21 cellular contexts compared by ENCODE assay signal in genomic region chr10:13091816-13092215, GRCh38. TPM values are rescaled to one million over a fixed set of nuclear protein-coding genes. Genes with fewer than 3 reads are reported as not detected.
DNase-seq lines count a peak whose midpoint lies in the region; ATAC-seq and TF ChIP-seq lines count a peak whose summit lies in the region.
"Had no signal": no experiment of that assay in that cellular context is flagged by ENCODE, and none has a peak within 500 bp of the region (broad histone marks: within the 10 kb centered on the region; RNA-seq: fewer than 3 reads in every experiment).

No MANE protein-coding gene starts in this region.

- H3K36me3 ChIP-seq in left ventricle myocardium inferior (no peaks in the 10 kb centered on the region), right lobe of liver (no peaks in the 10 kb centered on the region), testis (ENCODE audit: low read depth, missing control alignments) (no peaks in the 10 kb centered on the region)
- H3K36me3 ChIP-seq: BE2C, HAP-1 had no signal

- TF ChIP-seq POLR2A in right lobe of liver (IDR thresholded peaks at IDR 0.05) (no peak), testis (IDR thresholded peaks at IDR 0.05) (no peak)

- no peaks in the 10 kb centered on the region for H3K9me3 ChIP-seq in left ventricle myocardium inferior (replicated peaks)
- H3K9me3 ChIP-seq in right lobe of liver, result no peaks in the 10 kb centered on the region
- H3K9me3 ChIP-seq in testis, result no peaks in the 10 kb centered on the region
- H3K9me3 ChIP-seq: BE2C, Caco-2, HAP-1 had no signal

- H3K4me1 ChIP-seq in left ventricle myocardium inferior, result peaks cover 4% of the 10 kb centered on the region
- peaks cover 0 to 14% (median 3%) of the 10 kb centered on the region in 4 donors for H3K4me1 ChIP-seq in right lobe of liver
- H3K4me1 ChIP-seq in testis, result peaks cover 6% of the 10 kb centered on the region
- H3K4me1 ChIP-seq: BE2C, Caco-2, HAP-1 had no signal

- peak overlapping the region in 3 of 5 experiments; percentile 28 to 55 (median 33) for H3K27ac Mint-ChIP-seq in brain
- H3K27ac Mint-ChIP-seq: CD4-positive, CD25-positive, alpha-beta regulatory T cell had no signal

- H3K36me3 Mint-ChIP-seq in brain, result peaks cover 16% of the 10 kb centered on the region

- peaks cover 27% of the 10 kb centered on the region for H3K4me1 Mint-ChIP-seq in brain

- ATAC-seq in Right ventricle myocardium inferior, result no peak
- ATAC-seq in right lobe of liver, result peak; percentile 88 to 95 (median 90)
- ATAC-seq in GM19395 (IDR thresholded peaks at IDR 0.05; ENCODE audit: unreplicated experiment), result no peak
- no peak for ATAC-seq in HG02884 (IDR thresholded peaks at IDR 0.05; ENCODE audit: unreplicated experiment)
- ATAC-seq: Panc1 had no signal

- 14% methylated on average over 3 of the region's 3 CpGs for WGBS in right lobe of liver (ENCODE audit: insufficient coverage, low coverage, low lambda C conversion rate, missing lambda C conversion rate)
- 52 to 63% methylated on average over 3 of the region's 3 CpGs for WGBS in testis, 2 donors

- peaks cover 0 to 9% (median 4%) of the 10 kb centered on the region in 5 experiments for H3K9me3 Mint-ChIP-seq in brain

- no peaks in the 10 kb centered on the region for H3K27me3 ChIP-seq in left ventricle myocardium inferior (ENCODE audit: low read depth)
- H3K27me3 ChIP-seq in right lobe of liver, result no peaks in the 10 kb centered on the region
- no peaks in the 10 kb centered on the region for H3K27me3 ChIP-seq in testis
- H3K27me3 ChIP-seq: BE2C had no signal

- DNase-seq in left ventricle myocardium inferior (no peak), Right ventricle myocardium inferior (ENCODE audit: missing footprints) (no peak), right lobe of liver (peak in 1 of 3 donors; percentile 72), testis (peak; percentile 85), NCI-H526 treated with DMSO at 0.1 percent for 48 hours (lab: John Stamatoyannopoulos, UW) (no peak)
- DNase-seq: BE2C; Caco-2; CD4-positive, CD25-positive, alpha-beta regulatory T cell; DMS153; GDM1; NCI-H1105; NCI-H187; NCI-H2107; NCI-H510A; NCI-H82 had no signal

- TF ChIP-seq CTCF in left ventricle myocardium inferior (IDR thresholded peaks at IDR 0.05; ENCODE audit: borderline replicate concordance) (no peak), brain (conservative IDR thresholded peaks at IDR 0.05) (no peak), right lobe of liver (IDR thresholded peaks at IDR 0.05) (no peak), testis (IDR thresholded peaks at IDR 0.05) (no peak)

- intact Hi-C loops in left ventricle myocardium inferior (cut with micrococcal nuclease) (no loop called here), Right ventricle myocardium inferior (cut with DNase I) (loop anchor here (10.0 kb wide), 1 partner anchor 377 kb away; no protein-coding TSS in a partner anchor), right lobe of liver (cut with DNase I) (no loop called here), testis (cut with DNase I; ENCODE audit: low total_unique reads) (no loop called here)

- H3K4me3 Mint-ChIP-seq in brain, result no peak overlapping the region
- H3K4me3 Mint-ChIP-seq: CD4-positive, CD25-positive, alpha-beta regulatory T cell had no signal

- H3K27ac ChIP-seq in left ventricle myocardium inferior (replicated peaks) (peak overlapping the region; percentile 51), right lobe of liver (peak overlapping the region in 2 of 3 donors; percentile 11 to 41), testis (no peak overlapping the region)
- H3K27ac ChIP-seq: GM23248 had no signal

- H3K4me3 ChIP-seq in left ventricle myocardium inferior (no peak overlapping the region), right lobe of liver (no peak overlapping the region), testis (no peak overlapping the region)
- H3K4me3 ChIP-seq: GM23248, HAP-1 had no signal

- H3K27me3 Mint-ChIP-seq in brain, result no peaks in the 10 kb centered on the region

RNA-seq across cellular contexts. Expression of gene OPTN, which starts 8.1 kb away (rescaled TPM):
- total RNA-seq in left ventricle myocardium inferior (129 TPM), Right ventricle myocardium inferior (146 TPM), right lobe of liver (10 to 100 TPM; 30.4 to 70.7 (median 36.9) TPM), testis (100 to 1,000 TPM in 1 of 2 donors, 10 to 100 TPM in 1; 87.5 to 109 TPM)
- polyA plus RNA-seq in brain (ENCODE audit: insufficient read depth, low read depth, low replicate concordance) (58.3 TPM), testis (ENCODE audit: insufficient read depth, low read depth, low replicate concordance) (130 TPM)

Comparison
In these comparisons a context has a peak if more than half of its experiments do, and no peak if none do; other contexts are left out.
1. H3K27ac ChIP-seq: peak in left ventricle myocardium inferior (single experiment) and right lobe of liver (2 of 3); none in testis (0 of 2).
2. ATAC-seq: peak in right lobe of liver (4 of 4); none in Right ventricle myocardium inferior (single experiment), GM19395 (single experiment) and HG02884 (single experiment).